Comparison of ENCODE assay signal across 1 cellular context in genomic region chr9:129240581-129241211, GRCh38.
TF ChIP-seq lines count a peak whose summit lies in the region.

No MANE protein-coding gene starts in this region.

TF ChIP-seq in K562, 482 proteins besides CTCF, POLR2A, EP300 and RAD21 (continued from another document and continues in another):
- TF ChIP-seq YY1 (IDR thresholded peaks at IDR 0.05; ENCODE audit: borderline replicate concordance in 1 of 3, control insufficient read depth in 1 of 3, extremely low read depth in 1 of 3, insufficient read depth in 3 of 3, insufficient read length in 1 of 3, insufficient replicate concordance in 2 of 3, low read depth in 1 of 3, low read length in 2 of 3) (no peak), GTF2B (IDR thresholded peaks at IDR 0.05; ENCODE audit: extremely low read depth, insufficient read length) (no peak), ZBTB7A (IDR thresholded peaks at IDR 0.05; ENCODE audit: borderline replicate concordance, control insufficient read depth, low read depth, low read length) (no peak), POLR2H (tag; IDR thresholded peaks at IDR 0.05; ENCODE audit: low read depth) (no peak), THRAP3 (IDR thresholded peaks at IDR 0.05; ENCODE audit: borderline replicate concordance) (no peak), ZFP36 (IDR thresholded peaks at IDR 0.05; ENCODE audit: low read depth, low read length, partially characterized antibody) (peak; percentile 100), SMAD4 (CRISPR knock-in tag; conservative IDR thresholded peaks at IDR 0.05) (no peak), ZNF384 (IDR thresholded peaks at IDR 0.05; ENCODE audit: low read depth, low read length) (no peak), NR3C1 (CRISPR knock-in tag; IDR thresholded peaks at IDR 0.05) (no peak), ZNF445 (CRISPR knock-in tag; IDR thresholded peaks at IDR 0.05; ENCODE audit: low read depth) (no peak), SMARCC2 (IDR thresholded peaks at IDR 0.05; ENCODE audit: low read depth) (no peak), OTX1 (CRISPR knock-in tag; IDR thresholded peaks at IDR 0.05) (no peak), SMARCA5 (IDR thresholded peaks at IDR 0.05) (peak; percentile 96), SAP30 (IDR thresholded peaks at IDR 0.05; ENCODE audit: borderline replicate concordance, insufficient read depth, low read depth, low read length, poor library complexity, severe bottlenecking) (no peak), PURB (CRISPR knock-in tag; IDR thresholded peaks at IDR 0.05; ENCODE audit: low read depth) (no peak), PTBP1 (IDR thresholded peaks at IDR 0.05; ENCODE audit: low read depth, low read length) (peak; percentile 82), TRIM28 (IDR thresholded peaks at IDR 0.05) (no peak), ARID1B (IDR thresholded peaks at IDR 0.05) (no peak), LEF1 (IDR thresholded peaks at IDR 0.05) (no peak), HMGN3 (IDR thresholded peaks at IDR 0.05; ENCODE audit: borderline replicate concordance, extremely low read depth, insufficient read length, low read depth, low read length) (no peak), ATF7 (IDR thresholded peaks at IDR 0.05) (no peak), CC2D1A (IDR thresholded peaks at IDR 0.05) (peak; percentile 35; the same call in 1 of the 2 replicates), PHF21A (IDR thresholded peaks at IDR 0.05; ENCODE audit: borderline replicate concordance, low read depth) (no peak), E2F5 (CRISPR knock-in tag; IDR thresholded peaks at IDR 0.05) (no peak), YBX1 (IDR thresholded peaks at IDR 0.05) (no peak), ZNF584 (CRISPR knock-in tag; IDR thresholded peaks at IDR 0.05; ENCODE audit: low read depth) (no peak), RUNX1 (IDR thresholded peaks at IDR 0.05; ENCODE audit: low read depth) (no peak), ZNF263 (CRISPR knock-in tag; IDR thresholded peaks at IDR 0.05; ENCODE audit: borderline replicate concordance) (no peak), RCOR1 (IDR thresholded peaks at IDR 0.05; ENCODE audit: borderline replicate concordance in 1 of 2, low read depth in 2 of 2, low read length in 2 of 2) (peak in 1 of 2 experiments; percentile 68; a peak in 1 of 4 replicates), CREBBP (IDR thresholded peaks at IDR 0.05; ENCODE audit: low read depth, low read length) (no peak), SRSF9 (IDR thresholded peaks at IDR 0.05; ENCODE audit: borderline replicate concordance, low read depth, low read length) (no peak), SNRNP70 (optimal IDR thresholded peaks at IDR 0.05; ENCODE audit: low read depth, low read length) (no peak), NFIX (CRISPR knock-in tag; IDR thresholded peaks at IDR 0.05; ENCODE audit: low read depth) (no peak), CBFA2T3 (IDR thresholded peaks at IDR 0.05) (no peak), ZNF561 (CRISPR knock-in tag; conservative IDR thresholded peaks at IDR 0.05) (no peak), GABPB2 (CRISPR knock-in tag; conservative IDR thresholded peaks at IDR 0.05) (no peak), TCFL5 (CRISPR knock-in tag; conservative IDR thresholded peaks at IDR 0.05) (no peak), ZNF146 (CRISPR knock-in tag; IDR thresholded peaks at IDR 0.05; ENCODE audit: unreplicated experiment) (no peak), BRD4 (IDR thresholded peaks at IDR 0.05) (no peak), GTF3C2 (IDR thresholded peaks at IDR 0.05; ENCODE audit: borderline replicate concordance, extremely low read depth, insufficient read length) (peak; percentile 82), KAT2B (IDR thresholded peaks at IDR 0.05; ENCODE audit: low read depth, low read length) (no peak), ZNF655 (CRISPR knock-in tag; IDR thresholded peaks at IDR 0.05) (no peak), RFX5 (IDR thresholded peaks at IDR 0.05; ENCODE audit: low read depth, low read length) (no peak), CHD2 (IDR thresholded peaks at IDR 0.05; ENCODE audit: low read depth, low read length) (no peak), SMARCA4 (IDR thresholded peaks at IDR 0.05) (no peak), ZNF583 (CRISPR knock-in tag; IDR thresholded peaks at IDR 0.05) (no peak), BCOR (IDR thresholded peaks at IDR 0.05) (peak; percentile 98), CBX1 (IDR thresholded peaks at IDR 0.05; ENCODE audit: low read depth) (peak; percentile 82), ZNF274 (IDR thresholded peaks at IDR 0.05; ENCODE audit: borderline replicate concordance, low read depth, low read length) (no peak), ZNF436 (CRISPR knock-in tag; IDR thresholded peaks at IDR 0.05) (peak; percentile 96), SP1 (CRISPR knock-in tag; IDR thresholded peaks at IDR 0.05) (no peak), KDM1A (IDR thresholded peaks at IDR 0.05) (peak; percentile 75 to 87; a peak in 3 of 4 replicates), JUND (IDR thresholded peaks at IDR 0.05; ENCODE audit: borderline replicate concordance, low read depth, low read length) (no peak), JUND (tag; IDR thresholded peaks at IDR 0.05; ENCODE audit: borderline replicate concordance, low read depth, low read length) (no peak), KLF10 (CRISPR knock-in tag; IDR thresholded peaks at IDR 0.05) (no peak), NCOA1 (IDR thresholded peaks at IDR 0.05; ENCODE audit: low read depth) (no peak), ADNP (tag; IDR thresholded peaks at IDR 0.05) (peak; percentile 75), SNIP1 (IDR thresholded peaks at IDR 0.05; ENCODE audit: low read depth) (no peak), CAMTA2 (CRISPR knock-in tag; conservative IDR thresholded peaks at IDR 0.05) (no peak), SP2 (IDR thresholded peaks at IDR 0.05; ENCODE audit: extremely low read depth, low read depth, low read length, poor library complexity, severe bottlenecking) (no peak), ZNF324 (CRISPR knock-in tag; IDR thresholded peaks at IDR 0.05) (no peak), RBM25 (IDR thresholded peaks at IDR 0.05; ENCODE audit: low read depth, low read length, severe bottlenecking) (peak; percentile 96), HMG20A (CRISPR knock-in tag; conservative IDR thresholded peaks at IDR 0.05) (no peak), HDAC1 (IDR thresholded peaks at IDR 0.05) (peak in 1 of 2 experiments; percentile 44; a peak in 1 of 4 replicates), NUFIP1 (IDR thresholded peaks at IDR 0.05; ENCODE audit: partially characterized antibody) (no peak), ZNF133 (CRISPR knock-in tag; IDR thresholded peaks at IDR 0.05) (no peak), TCF7 (IDR thresholded peaks at IDR 0.05; ENCODE audit: borderline replicate concordance) (no peak), NFE2 (IDR thresholded peaks at IDR 0.05; ENCODE audit: low read depth) (no peak), ZFPM2 (CRISPR knock-in tag; IDR thresholded peaks at IDR 0.05) (no peak), MCM5 (IDR thresholded peaks at IDR 0.05; ENCODE audit: low read depth) (no peak), CHD4 (IDR thresholded peaks at IDR 0.05; ENCODE audit: insufficient read depth, insufficient replicate concordance, low read depth, low read length, poor library complexity, severe bottlenecking) (peak; percentile 70), CEBPG (CRISPR knock-in tag; IDR thresholded peaks at IDR 0.05) (no peak), CEBPG (tag; conservative IDR thresholded peaks at IDR 0.05 in 1 of 2, IDR thresholded peaks at IDR 0.05 in 1 of 2) (no peak), ZNF280A (IDR thresholded peaks at IDR 0.05; ENCODE audit: low read depth, partially characterized antibody) (no peak), TSHZ1 (CRISPR knock-in tag; IDR thresholded peaks at IDR 0.05) (no peak), ZNF41 (CRISPR knock-in tag; conservative IDR thresholded peaks at IDR 0.05) (no peak), BRD9 (IDR thresholded peaks at IDR 0.05; ENCODE audit: low read depth, partially characterized antibody) (no peak), ZNF444 (CRISPR knock-in tag; IDR thresholded peaks at IDR 0.05) (no peak), ELF1 (tag; IDR thresholded peaks at IDR 0.05) (no peak), ZEB2 (IDR thresholded peaks at IDR 0.05) (no peak), ELF2 (CRISPR knock-in tag; IDR thresholded peaks at IDR 0.05) (no peak), HDAC2 (IDR thresholded peaks at IDR 0.05) (peak; percentile 47; the same call in 1 of the 2 replicates), BACH1 (tag; IDR thresholded peaks at IDR 0.05) (no peak), PHF20 (IDR thresholded peaks at IDR 0.05; ENCODE audit: partially characterized antibody) (peak; percentile 19), EZH2 (IDR thresholded peaks at IDR 0.05; ENCODE audit: borderline replicate concordance, low read depth, low read length) (no peak), NRF1 (conservative IDR thresholded peaks at IDR 0.05 in 1 of 2, IDR thresholded peaks at IDR 0.05 in 1 of 2) (no peak)
